Comparison of ENCODE assay signal across 7 cellular contexts in genomic region chr12:53361638-53362037, GRCh38. TPM values are rescaled to one million over a fixed set of nuclear protein-coding genes. Genes with fewer than 3 reads are reported as not detected.
DNase-seq lines count a peak whose midpoint lies in the region; ATAC-seq, FAIRE-seq and TF ChIP-seq lines count a peak whose summit lies in the region.
"Not testable (repeated sequence)": the region's sequence is repeated elsewhere in the genome, so short reads cannot be mapped to it uniquely, and the experiment has no call there.
"Had no signal": no experiment of that assay in that cellular context is flagged by ENCODE, and none has a peak within 500 bp of the region (broad histone marks: within the 10 kb centered on the region; RNA-seq: fewer than 3 reads in every experiment).

No MANE protein-coding gene starts in this region.

- not testable (repeated sequence) for H3K4me1 ChIP-seq in A549; HEK293 (ENCODE audit: control insufficient read depth, insufficient read depth, low read length)

- POLR2A ChIA-PET in A549 (lab: Yijun Ruan, JAX) = not testable (repeated sequence)
- POLR2A ChIA-PET in HEK293 (lab: Yijun Ruan, JAX) = interaction anchor here (0.9 kb wide), 1 partner anchor 109 kb away, joined by 6 read pairs; no protein-coding TSS in a partner anchor

- TF ChIP-seq CTCF in A549 (IDR thresholded peaks at IDR 0.05); HEK293 (tag by site-specific recombination; IDR thresholded peaks at IDR 0.05): not testable (repeated sequence)

- not testable (repeated sequence) for H3K9me3 ChIP-seq in A549; HEK293 (ENCODE audit: control insufficient read depth, insufficient read depth, low read depth, low read length)

- not testable (repeated sequence) for ATAC-seq in A549

- not testable (repeated sequence) for H3K36me3 ChIP-seq in HEK293 (ENCODE audit: control insufficient read depth in 2 of 2, insufficient read depth in 1 of 2, low read length in 2 of 2)

- TF ChIP-seq EP300 in A549 (IDR thresholded peaks at IDR 0.05) = not testable (repeated sequence)

- not testable (repeated sequence) for DNase-seq in A549 (ENCODE audit: low read depth in 1 of 2, low spot score in 1 of 2)

- not testable (repeated sequence) for H3K4me3 ChIP-seq in A549; HEK293 (ENCODE audit: low read depth, low read length)

- not testable (repeated sequence) for H3K4me2 ChIP-seq in A549

- not testable (repeated sequence) for FAIRE-seq in A549 (lab: Jason Lieb, UNC)

- not testable (repeated sequence) for TF ChIP-seq RAD21 in A549 (conservative IDR thresholded peaks at IDR 0.05 in 1 of 2, IDR thresholded peaks at IDR 0.05 in 1 of 2)

- not testable (repeated sequence) for H3K27ac ChIP-seq in A549; HEK293 (ENCODE audit: extremely low read depth, low read depth, low read length)

- CTCF ChIA-PET in A549 (lab: Yijun Ruan, JAX) (interaction anchor here (0.8 to 4.4 kb wide), 8 partner anchors 9 to 147 kb away, joined by 3 to 47 read pairs (median 5); partner anchors contain the start of genes AAAS and AMHR2), HEK293 (lab: Yijun Ruan, JAX) (interaction anchor here (1.9 kb wide), 1 partner anchor 9 kb away, joined by 11 read pairs; no protein-coding TSS in a partner anchor)

- TF ChIP-seq POLR2A in A549 (IDR thresholded peaks at IDR 0.05; ENCODE audit: low read length) = not testable (repeated sequence)

- WGBS in A549 (ENCODE audit: missing lambda C conversion rate) = 90% methylated on average over 10 of the region's 10 CpGs

TF ChIP-seq in A549, 52 proteins besides CTCF, POLR2A, EP300 and RAD21:
- TF ChIP-seq ZC3H11A (IDR thresholded peaks at IDR 0.05) = peak; percentile 80

TF ChIP-seq in HEK293, 187 proteins besides CTCF, POLR2A, EP300 and RAD21 (continues in another document):
- TF ChIP-seq ZNF433 (tag by site-specific recombination; IDR thresholded peaks at IDR 0.05; ENCODE audit: low read depth) (peak; percentile 79), REST (tag by site-specific recombination; IDR thresholded peaks at IDR 0.05) (0 out of 2 replicates have a peak, but pooled peaks have one; percentile 20), ZNF558 (tag by site-specific recombination; IDR thresholded peaks at IDR 0.05) (0 out of 2 replicates have a peak, but pooled peaks have one; percentile 16), ZNF664 (tag by site-specific recombination; IDR thresholded peaks at IDR 0.05) (peak; percentile 48; the same call in 1 of the 2 replicates), ZNF404 (tag by site-specific recombination; IDR thresholded peaks at IDR 0.05) (0 out of 2 replicates have a peak, but pooled peaks have one; percentile 47), ZNF510 (tag by site-specific recombination; IDR thresholded peaks at IDR 0.05; ENCODE audit: insufficient replicate concordance) (peak; percentile 49), ZNF394 (tag by site-specific recombination; IDR thresholded peaks at IDR 0.05; ENCODE audit: borderline replicate concordance) (peak; percentile 87; the same call in 1 of the 2 replicates), ZNF140 (tag by site-specific recombination; IDR thresholded peaks at IDR 0.05) (peak; percentile 31; the same call in 1 of the 2 replicates), ZNF426 (tag by site-specific recombination; IDR thresholded peaks at IDR 0.05) (peak; percentile 69)
- TF ChIP-seq, protein P1, sequence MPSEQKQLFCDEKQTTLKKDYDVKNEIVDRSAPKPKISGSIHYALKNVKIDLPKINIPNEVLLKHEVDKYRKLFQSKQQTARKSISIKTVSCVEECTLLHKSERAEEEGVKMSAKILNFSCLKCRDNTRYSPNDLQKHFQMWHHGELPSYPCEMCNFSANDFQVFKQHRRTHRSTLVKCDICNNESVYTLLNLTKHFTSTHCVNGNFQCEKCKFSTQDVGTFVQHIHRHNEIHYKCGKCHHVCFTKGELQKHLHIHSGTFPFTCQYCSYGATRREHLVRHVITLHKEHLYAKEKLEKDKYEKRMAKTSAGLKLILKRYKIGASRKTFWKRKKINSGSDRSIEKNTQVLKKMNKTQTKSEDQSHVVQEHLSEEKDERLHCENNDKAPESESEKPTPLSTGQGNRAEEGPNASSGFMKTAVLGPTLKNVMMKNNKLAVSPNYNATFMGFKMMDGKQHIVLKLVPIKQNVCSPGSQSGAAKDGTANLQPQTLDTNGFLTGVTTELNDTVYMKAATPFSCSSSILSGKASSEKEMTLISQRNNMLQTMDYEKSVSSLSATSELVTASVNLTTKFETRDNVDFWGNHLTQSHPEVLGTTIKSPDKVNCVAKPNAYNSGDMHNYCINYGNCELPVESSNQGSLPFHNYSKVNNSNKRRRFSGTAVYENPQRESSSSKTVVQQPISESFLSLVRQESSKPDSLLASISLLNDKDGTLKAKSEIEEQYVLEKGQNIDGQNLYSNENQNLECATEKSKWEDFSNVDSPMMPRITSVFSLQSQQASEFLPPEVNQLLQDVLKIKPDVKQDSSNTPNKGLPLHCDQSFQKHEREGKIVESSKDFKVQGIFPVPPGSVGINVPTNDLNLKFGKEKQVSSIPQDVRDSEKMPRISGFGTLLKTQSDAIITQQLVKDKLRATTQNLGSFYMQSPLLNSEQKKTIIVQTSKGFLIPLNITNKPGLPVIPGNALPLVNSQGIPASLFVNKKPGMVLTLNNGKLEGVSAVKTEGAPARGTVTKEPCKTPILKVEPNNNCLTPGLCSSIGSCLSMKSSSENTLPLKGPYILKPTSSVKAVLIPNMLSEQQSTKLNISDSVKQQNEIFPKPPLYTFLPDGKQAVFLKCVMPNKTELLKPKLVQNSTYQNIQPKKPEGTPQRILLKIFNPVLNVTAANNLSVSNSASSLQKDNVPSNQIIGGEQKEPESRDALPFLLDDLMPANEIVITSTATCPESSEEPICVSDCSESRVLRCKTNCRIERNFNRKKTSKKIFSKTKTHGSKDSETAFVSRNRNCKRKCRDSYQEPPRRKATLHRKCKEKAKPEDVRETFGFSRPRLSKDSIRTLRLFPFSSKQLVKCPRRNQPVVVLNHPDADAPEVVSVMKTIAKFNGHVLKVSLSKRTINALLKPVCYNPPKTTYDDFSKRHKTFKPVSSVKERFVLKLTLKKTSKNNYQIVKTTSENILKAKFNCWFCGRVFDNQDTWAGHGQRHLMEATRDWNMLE (tag by site-specific recombination; conservative IDR thresholded peaks at IDR 0.05; ENCODE audit: low read depth) = peak; percentile 76

RNA-seq across cellular contexts. Expression of gene SP1, which starts 18.3 kb away (rescaled TPM):
- polyA plus RNA-seq in A549 (2011; rRNA removed) (53.2 and 56.6 TPM in 2 replicates), A549 (2017; fragmentation: RNase III; extraction: RNeasy Plus Mini Kit Qiagen cat#74134 plus additional on column Dnase treatment) (24.0 to 24.5 TPM (median 24.2 TPM) in 3 replicates)
- polyA plus RNA-seq in A549 (2012; cell fraction: cytosol; rRNA removed) = 14.0 and 18.8 TPM in 2 replicates
- 15.5 and 19.0 TPM in 2 replicates for polyA plus RNA-seq in A549 (2012; cell fraction: nucleus; rRNA removed)
- 176 and 220 TPM in 2 replicates for polyA minus RNA-seq in A549 (2011; rRNA and poly(A)+ RNA removed)

RNA-seq across cellular contexts. Expression of gene SP7, which starts 25.5 kb away (rescaled TPM):
- 0.05 TPM in 1 of 2 replicates, not detected in the other for polyA plus RNA-seq in A549 (2011; rRNA removed)
- 0.01 and 0.04 TPM in 2 replicates for polyA plus RNA-seq in A549 (2012; cell fraction: cytosol; rRNA removed)
- 0.09 and 0.12 TPM in 2 replicates for polyA plus RNA-seq in A549 (2012; cell fraction: nucleus; rRNA removed)
- polyA plus RNA-seq in A549 (2017; fragmentation: RNase III; extraction: RNeasy Plus Mini Kit Qiagen cat#74134 plus additional on column Dnase treatment) = 0.03 to 0.06 TPM in 2 of 3 replicates, not detected in the other
- polyA minus RNA-seq in A549 (2011; rRNA and poly(A)+ RNA removed) = 0.17 TPM in 1 of 2 replicates, not detected in the other
- polyA plus RNA-seq: AG04450; BJ; CD14-positive monocyte; CD4-positive, alpha-beta memory T cell; CD8-positive, alpha-beta memory T cell had no signal

RNA-seq across cellular contexts. Expression of gene AAAS, which starts 40.2 kb away (rescaled TPM):
- polyA plus RNA-seq in A549 (2011; rRNA removed) (82.6 and 104 TPM in 2 replicates), A549 (2017; fragmentation: RNase III; extraction: RNeasy Plus Mini Kit Qiagen cat#74134 plus additional on column Dnase treatment) (61.5 to 64.9 TPM (median 64.1 TPM) in 3 replicates)
- polyA plus RNA-seq in A549 (2012; cell fraction: cytosol; rRNA removed) = 98.3 and 108 TPM in 2 replicates
- polyA plus RNA-seq in A549 (2012; cell fraction: nucleus; rRNA removed) = 244 and 280 TPM in 2 replicates
- polyA minus RNA-seq in A549 (2011; rRNA and poly(A)+ RNA removed) = 136 and 153 TPM in 2 replicates
